25 cellular contexts compared by ENCODE assay signal in the genomic region with DNA sequence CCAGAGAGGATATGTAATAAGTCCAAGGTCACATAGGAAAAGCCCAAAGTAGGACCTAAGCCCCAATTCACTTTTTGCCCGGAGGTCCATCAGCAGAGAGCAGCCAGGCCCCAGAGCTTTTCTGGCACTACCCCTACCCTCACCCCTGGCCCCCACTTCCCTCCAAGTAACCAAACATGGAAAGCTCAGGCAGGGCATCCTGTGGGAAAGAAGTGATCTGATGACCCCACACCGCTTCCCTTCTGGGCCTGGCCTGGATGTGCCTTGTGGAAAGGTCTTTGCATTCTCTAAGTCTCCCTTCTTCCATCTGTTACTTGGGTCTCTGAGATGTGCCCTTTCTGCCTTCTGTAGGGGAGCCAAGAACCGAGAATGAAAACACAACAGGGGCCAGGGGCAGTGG.
A peak's percentile ranks its signal among the peaks of the same experiment; 100 is the strongest.
DNase-seq lines count a peak whose midpoint lies in the region; ATAC-seq and TF ChIP-seq lines count a peak whose summit lies in the region.
"Had no signal": no experiment of that assay in that cellular context is flagged by ENCODE, and none has a peak within 500 bp of the region (broad histone marks: within the 10 kb centered on the region; RNA-seq: fewer than 3 reads in every experiment).

No MANE protein-coding gene starts in this region.

- H3K9me3 Mint-ChIP-seq in Calu3 (ENCODE audit: low read depth, unreplicated experiment): no peaks in the 10 kb centered on the region
- H3K9me3 Mint-ChIP-seq in central memory CD8-positive, alpha-beta T cell: no peaks in the 10 kb centered on the region
- H3K9me3 Mint-ChIP-seq: CD4-positive, alpha-beta T cell; CD8-positive, alpha-beta T cell had no signal

- H3K4me2 ChIP-seq in neuronal stem cell (ENCODE audit: insufficient read depth, low read length, poor library complexity, severe bottlenecking) (no peak overlapping the region), osteoblast (ENCODE audit: insufficient read depth, low read length) (no peak overlapping the region)
- H3K4me2 ChIP-seq: A549; BLaER1 treated with 17β-estradiol and CSF1 and Interleukin-3, amounts not matched to agents 10 nM and 100 nM had no signal

- H3K27ac Mint-ChIP-seq in Calu3 (ENCODE audit: unreplicated experiment): peak overlapping the region; percentile 56
- no peak overlapping the region for H3K27ac Mint-ChIP-seq in central memory CD8-positive, alpha-beta T cell (ENCODE audit: low read depth)
- H3K27ac Mint-ChIP-seq: B cell; CD4-positive, alpha-beta T cell; CD8-positive, alpha-beta T cell had no signal

- no peak overlapping the region for H3K14ac ChIP-seq in neuronal stem cell (ENCODE audit: low read length)

- no CpG with 5 or more reads among the region's 3 CpGs for WGBS in neuronal stem cell (ENCODE audit: extremely low coverage in 2 of 2, insufficient read length in 2 of 2, insufficient replicate concordance in 1 of 2), 2 donors

- no peak for ATAC-seq in central memory CD8-positive, alpha-beta T cell (replicated peaks; ENCODE audit: extremely low read depth, poor library complexity, severe bottlenecking)
- no peak for ATAC-seq in HG03139 (IDR thresholded peaks at IDR 0.05; ENCODE audit: unreplicated experiment)
- ATAC-seq: A549; CD8-positive, alpha-beta T cell; GM12878 had no signal

- H3K18ac ChIP-seq in neuronal stem cell (ENCODE audit: low read length): peak overlapping the region; percentile 18

- no peak for TF ChIP-seq CTCF in Calu3 (IDR thresholded peaks at IDR 0.05; ENCODE audit: unreplicated experiment)
- no peak for TF ChIP-seq CTCF in osteoblast (IDR thresholded peaks at IDR 0.05; ENCODE audit: extremely low read depth, low read depth, low read length)

- no peak overlapping the region for H2AK5ac ChIP-seq in neuronal stem cell (ENCODE audit: low read depth, low read length)

- no peak overlapping the region for H4K8ac ChIP-seq in neuronal stem cell (ENCODE audit: low read depth, low read length)

- H2BK5ac ChIP-seq in neuronal stem cell (ENCODE audit: low read length): no peak overlapping the region

- H2BK15ac ChIP-seq in neuronal stem cell (ENCODE audit: low read length): no peak overlapping the region

- H3K36me3 Mint-ChIP-seq in Calu3 (ENCODE audit: insufficient read depth, unreplicated experiment): peaks cover 15% of the 10 kb centered on the region
- no peaks in the 10 kb centered on the region for H3K36me3 Mint-ChIP-seq in central memory CD8-positive, alpha-beta T cell (ENCODE audit: insufficient read depth)
- H3K36me3 Mint-ChIP-seq: CD8-positive, alpha-beta T cell had no signal

- H3K4me1 Mint-ChIP-seq in Calu3 (ENCODE audit: low read depth, unreplicated experiment): peaks cover 69% of the 10 kb centered on the region
- no peaks in the 10 kb centered on the region for H3K4me1 Mint-ChIP-seq in central memory CD8-positive, alpha-beta T cell
- H3K4me1 Mint-ChIP-seq: B cell had no signal

- no peaks in the 10 kb centered on the region for H3K79me1 ChIP-seq in neuronal stem cell (ENCODE audit: low read depth, low read length)

- H2BK120ac ChIP-seq in neuronal stem cell (ENCODE audit: low read depth, low read length): no peak overlapping the region

- H3K36me3 ChIP-seq in neuronal stem cell (replicated peaks in 1 of 2; ENCODE audit: control insufficient read depth in 2 of 2, insufficient read depth in 2 of 2, low read length in 2 of 2) (no peaks in the 10 kb centered on the region), osteoblast (ENCODE audit: insufficient read depth, low read length) (no peaks in the 10 kb centered on the region)
- H3K36me3 ChIP-seq: BLaER1 treated with 17β-estradiol and CSF1 and Interleukin-3, amounts not matched to agents 10 nM and 100 nM had no signal

- no peak overlapping the region for H3K4ac ChIP-seq in neuronal stem cell (ENCODE audit: low read length)

- H3K27ac ChIP-seq in neuronal stem cell (replicated peaks; ENCODE audit: low read length) (no peak overlapping the region), osteoblast (ENCODE audit: low read depth, low read length) (no peak overlapping the region)
- H3K27ac ChIP-seq: 22Rv1; A549; BLaER1 treated with 17β-estradiol and CSF1 and Interleukin-3, amounts not matched to agents 10 nM and 100 nM; C4-2B had no signal

- no TSS peak for BruUV-seq in Calu3 (replicated peaks; lab: Mats Ljungman, UMichigan)

- H3K79me2 ChIP-seq in osteoblast (ENCODE audit: insufficient read depth, low read length): no peaks in the 10 kb centered on the region

- intact Hi-C loops in Calu3 (cut with micrococcal nuclease; ENCODE audit: unreplicated experiment): no loop called here

- H3K27me3 ChIP-seq in neuronal stem cell (ENCODE audit: control insufficient read depth in 3 of 3, insufficient read depth in 3 of 3, low read depth in 1 of 3, low read length in 3 of 3): no peaks in the 10 kb centered on the region
- no peaks in the 10 kb centered on the region for H3K27me3 ChIP-seq in osteoblast (ENCODE audit: insufficient read depth, low read length)
- H3K27me3 ChIP-seq: BLaER1 treated with 17β-estradiol and CSF1 and Interleukin-3, amounts not matched to agents 10 nM and 100 nM had no signal

- H3K27me3 Mint-ChIP-seq in Calu3 (ENCODE audit: unreplicated experiment): no peaks in the 10 kb centered on the region
- peaks cover 90% of the 10 kb centered on the region for H3K27me3 Mint-ChIP-seq in central memory CD8-positive, alpha-beta T cell

- no peak for DNase-seq in Calu3
- no peak for DNase-seq in central memory CD8-positive, alpha-beta T cell (ENCODE audit: low spot score in 2 of 2)
- peak; percentile 27 for DNase-seq in islet precursor cell
- no peak for DNase-seq in neuronal stem cell (ENCODE audit: low spot score)
- no peak for DNase-seq in effector CD4-positive, alpha-beta T cell
- DNase-seq in GOT3 (lab: John Stamatoyannopoulos, UW): no peak
- DNase-seq in osteoblast (ENCODE audit: insufficient read length, low spot score, missing footprints): no peak
- DNase-seq: AML-193; Caco-2; CD4-positive, alpha-beta T cell; CD8-positive, alpha-beta T cell; DMS 273 treated with DMSO at 0.1 percent for 48 hours; DMS153; DMS53; DMS79; DND-41; EL; GDM1 had no signal

- no peaks in the 10 kb centered on the region for H3K9me3 ChIP-seq in neuronal stem cell (replicated peaks in 1 of 2; ENCODE audit: control insufficient read depth in 2 of 2, insufficient read depth in 1 of 2, low read depth in 1 of 2, low read length in 2 of 2)
- no peaks in the 10 kb centered on the region for H3K9me3 ChIP-seq in osteoblast (ENCODE audit: low read depth, low read length)
- H3K9me3 ChIP-seq: A549; BLaER1 treated with 17β-estradiol and CSF1 and Interleukin-3, amounts not matched to agents 10 nM and 100 nM; Caco-2 had no signal

- no peak overlapping the region for H2BK12ac ChIP-seq in neuronal stem cell (ENCODE audit: low read length)

- no peak overlapping the region for H2AFZ ChIP-seq in neuronal stem cell (ENCODE audit: low read length)
- H2AFZ ChIP-seq in osteoblast (ENCODE audit: low read length): no peak overlapping the region

- no peak overlapping the region for H3K23ac ChIP-seq in neuronal stem cell (ENCODE audit: low read depth, low read length, poor library complexity)

- no peak overlapping the region for H3K9ac ChIP-seq in neuronal stem cell (ENCODE audit: low read depth, low read length, poor library complexity)
- H3K9ac ChIP-seq: BLaER1 treated with 17β-estradiol and CSF1 and Interleukin-3, amounts not matched to agents 10 nM and 100 nM had no signal

- CTCF ChIA-PET in Calu3 (lab: Charles Lee): no interaction called here

- peaks cover 0 to 3% of the 10 kb centered on the region in 2 donors for H3K4me1 ChIP-seq in neuronal stem cell (ENCODE audit: control insufficient read depth in 2 of 2, insufficient read depth in 1 of 2, low read depth in 1 of 2, low read length in 2 of 2)
- no peaks in the 10 kb centered on the region for H3K4me1 ChIP-seq in osteoblast (ENCODE audit: insufficient read depth, low read length)
- H3K4me1 ChIP-seq: BLaER1 treated with 17β-estradiol and CSF1 and Interleukin-3, amounts not matched to agents 10 nM and 100 nM; Caco-2 had no signal

- H3K4me3 ChIP-seq in neuronal stem cell (ENCODE audit: low read length in 2 of 2) (no peak overlapping the region), osteoblast (ENCODE audit: insufficient read depth, low read length) (no peak overlapping the region)
- H3K4me3 ChIP-seq: A549; BLaER1 treated with 17β-estradiol and CSF1 and Interleukin-3, amounts not matched to agents 10 nM and 100 nM; GM12878 had no signal

- no peak overlapping the region for H4K91ac ChIP-seq in neuronal stem cell (ENCODE audit: low read depth, low read length, poor library complexity)

- H3K4me3 Mint-ChIP-seq in Calu3 (ENCODE audit: low read depth, unreplicated experiment): no peak overlapping the region
- peak overlapping the region; percentile 31 for H3K4me3 Mint-ChIP-seq in central memory CD8-positive, alpha-beta T cell
- H3K4me3 Mint-ChIP-seq: B cell; CD4-positive, alpha-beta T cell; CD8-positive, alpha-beta T cell had no signal

- no peaks in the 10 kb centered on the region for H4K20me1 ChIP-seq in osteoblast (ENCODE audit: insufficient read depth, low read length)
